ENCODE assay signal across 6 cellular contexts in genomic region chr20:3158968-3159431, GRCh38.
DNase-seq lines count a peak whose midpoint lies in the region; ATAC-seq and TF ChIP-seq lines count a peak whose summit lies in the region.

No MANE protein-coding gene starts in this region.

- H3K4me3 ChIP-seq in effector memory CD4-positive, alpha-beta T cell (ENCODE audit: insufficient read depth, low read depth, low read length, poor library complexity, severe bottlenecking): peak overlapping the region; percentile 86
- peak overlapping the region; percentile 78 for H3K4me3 ChIP-seq in retinal pigment epithelial cell (ENCODE audit: low read length)

- H3K4me1 ChIP-seq in effector memory CD4-positive, alpha-beta T cell (ENCODE audit: control insufficient read depth, insufficient read depth, low read length, poor library complexity, severe bottlenecking): peaks cover 29% of the 10 kb centered on the region

- peaks cover 4% of the 10 kb centered on the region for H3K36me3 ChIP-seq in effector memory CD4-positive, alpha-beta T cell (ENCODE audit: control insufficient read depth, insufficient read depth, low read length)

- DNase-seq in activated naive CD4-positive, alpha-beta T cell treated with Interleukin-2 at 50 U/mL for 16 hours: peak; percentile 19
- no peak for DNase-seq in activated naive CD4-positive, alpha-beta T cell (lab: John Stamatoyannopoulos, UW)
- DNase-seq in effector memory CD4-positive, alpha-beta T cell: peak in 1 of 3 donors; percentile 6
- DNase-seq in retinal pigment epithelial cell (ENCODE audit: low read depth): no peak

- ATAC-seq in HG02642 (IDR thresholded peaks at IDR 0.05; ENCODE audit: poor library complexity, unreplicated experiment): no peak
- no peak for ATAC-seq in GM19455 (IDR thresholded peaks at IDR 0.05; ENCODE audit: unreplicated experiment)

- H3K27ac ChIP-seq in effector memory CD4-positive, alpha-beta T cell (ENCODE audit: insufficient read depth, low read length, poor library complexity, severe bottlenecking): peak overlapping the region; percentile 86

- H3K9me3 ChIP-seq in effector memory CD4-positive, alpha-beta T cell (ENCODE audit: control insufficient read depth, low read length): no peaks in the 10 kb centered on the region

- TF ChIP-seq CTCF in retinal pigment epithelial cell (conservative IDR thresholded peaks at IDR 0.05; ENCODE audit: low read depth, low read length): no peak

- H3K27me3 ChIP-seq in effector memory CD4-positive, alpha-beta T cell (replicated peaks; ENCODE audit: control insufficient read depth, insufficient read depth, low read length, poor library complexity, severe bottlenecking): no peaks in the 10 kb centered on the region
